ENCODE assay signal across 8 cellular contexts in the genomic region with DNA sequence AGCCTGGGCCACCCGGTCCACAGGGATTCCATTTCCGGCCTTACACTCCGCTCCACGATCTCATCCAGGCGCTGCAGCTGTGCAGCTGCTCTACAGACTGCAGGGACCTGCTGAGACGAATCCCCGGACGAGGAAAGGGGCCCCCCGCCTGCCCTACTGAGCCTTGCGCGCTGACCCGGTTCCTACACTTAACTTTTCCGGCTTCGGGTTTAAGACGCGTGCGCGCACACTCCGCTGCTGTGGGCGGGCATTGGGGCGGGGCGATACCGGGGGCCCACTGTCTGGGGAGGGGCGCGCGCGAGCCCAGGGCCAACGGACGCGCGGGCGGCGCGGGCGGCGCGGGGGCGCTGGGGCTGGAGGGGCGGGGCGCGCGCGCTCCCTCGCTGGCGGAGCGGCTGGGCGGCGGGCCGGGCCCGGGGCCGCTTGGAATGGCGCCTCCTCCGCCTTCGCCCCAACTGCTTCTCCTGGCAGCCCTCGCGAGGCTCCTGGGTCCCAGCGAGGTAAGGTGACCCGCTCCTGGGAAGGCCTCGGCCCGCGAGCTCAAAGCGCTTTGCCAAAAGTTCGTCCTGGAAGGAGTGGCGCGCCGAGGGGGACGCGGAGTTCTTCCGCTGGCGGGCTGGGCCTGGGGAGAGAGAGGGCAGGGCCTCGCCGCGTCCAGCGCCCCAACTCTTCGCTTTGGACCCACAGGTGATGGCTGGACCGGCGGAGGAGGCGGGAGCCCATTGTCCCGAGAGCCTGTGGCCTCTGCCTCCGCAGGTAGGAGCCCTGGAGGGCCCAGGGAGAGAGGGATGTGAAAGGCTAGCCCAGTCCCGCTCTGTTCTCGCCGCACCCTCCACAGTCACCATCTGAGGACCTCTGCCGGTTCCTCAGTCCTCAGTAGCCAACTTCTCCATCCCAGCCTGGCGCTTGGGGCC. TPM values are rescaled to one million over a fixed set of nuclear protein-coding genes. Genes with fewer than 3 reads are reported as not detected.
DNase-seq lines count a peak whose midpoint lies in the region; ATAC-seq and TF ChIP-seq lines count a peak whose summit lies in the region.

A gene with protein sequence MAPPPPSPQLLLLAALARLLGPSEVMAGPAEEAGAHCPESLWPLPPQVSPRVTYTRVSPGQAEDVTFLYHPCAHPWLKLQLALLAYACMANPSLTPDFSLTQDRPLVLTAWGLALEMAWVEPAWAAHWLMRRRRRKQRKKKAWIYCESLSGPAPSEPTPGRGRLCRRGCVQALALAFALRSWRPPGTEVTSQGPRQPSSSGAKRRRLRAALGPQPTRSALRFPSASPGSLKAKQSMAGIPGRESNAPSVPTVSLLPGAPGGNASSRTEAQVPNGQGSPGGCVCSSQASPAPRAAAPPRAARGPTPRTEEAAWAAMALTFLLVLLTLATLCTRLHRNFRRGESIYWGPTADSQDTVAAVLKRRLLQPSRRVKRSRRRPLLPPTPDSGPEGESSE (plus strand): TSS at position 371 of the 914 bp plus-strand sequence. CDS start 58 bp downstream, at position 429.

- no peak; the same call in 1 of the 2 replicates for TF ChIP-seq EP300 in Ishikawa (IDR thresholded peaks at IDR 0.05; ENCODE audit: borderline replicate concordance)

- no peaks in the 10 kb centered on the region for H3K27me3 Mint-ChIP-seq in CD8-positive, alpha-beta T cell (ENCODE audit: low read depth)
- no peaks in the 10 kb centered on the region for H3K27me3 Mint-ChIP-seq in activated T-helper 2 cell treated with anti-CD3 and anti-CD28 coated beads, Interferon-gamma antibody, Interleukin-2, Interleukin-4, amounts not matched to agents 10 μg/mL and 5 μg/mL and 100 μg/mL, durations not matched to agents 14 hours and 24 hours and 36 hours (ENCODE audit: low read depth)
- peaks cover 54% of the 10 kb centered on the region for H3K27me3 Mint-ChIP-seq in nephron progenitor cell (ENCODE audit: low read depth, poor library complexity)

- H3K27ac ChIP-seq in CD8-positive, alpha-beta T cell (ENCODE audit: low read depth, low read length), result peak within 1 kb of the TSS; percentile 53

- POLR2A ChIA-PET in CD8-positive, alpha-beta T cell (lab: Charles Lee), result interaction anchor here (0.6 to 5.2 kb wide), 8 partner anchors 10 to 274 kb away, joined by 3 to 57 read pairs (median 6); a partner anchor contains a TSS

- H3K9me3 ChIP-seq in CD8-positive, alpha-beta T cell (ENCODE audit: low read length), result no peaks in the 10 kb centered on the region

- peaks cover 30% of the 10 kb centered on the region for H3K4me1 ChIP-seq in CD8-positive, alpha-beta T cell (ENCODE audit: insufficient read depth, low read length)

- peak within 1 kb of the TSS; percentile 94 for H3K4me3 ChIP-seq in CD8-positive, alpha-beta T cell (ENCODE audit: low read depth, low read length)

- CTCF ChIA-PET in CD8-positive, alpha-beta T cell (lab: Charles Lee), result interaction anchor here (0.6 to 12.9 kb wide), 10 partner anchors 14 to 724 kb away, joined by 3 to 112 read pairs (median 4); a partner anchor contains a TSS

- H3K36me3 Mint-ChIP-seq in CD8-positive, alpha-beta T cell, result peaks cover 12% of the 10 kb centered on the region
- peaks cover 31% of the 10 kb centered on the region for H3K36me3 Mint-ChIP-seq in activated T-helper 2 cell treated with anti-CD3 and anti-CD28 coated beads, Interferon-gamma antibody, Interleukin-2, Interleukin-4, amounts not matched to agents 10 μg/mL and 5 μg/mL and 100 μg/mL, durations not matched to agents 14 hours and 24 hours and 36 hours (ENCODE audit: low read depth)
- peaks cover 7% of the 10 kb centered on the region for H3K36me3 Mint-ChIP-seq in nephron progenitor cell (ENCODE audit: low read depth)

- DNase-seq in CD8-positive, alpha-beta T cell, result peak; percentile 71 to 95 (median 89)
- DNase-seq in SHP77 (lab: John Stamatoyannopoulos, UW), result peak; percentile 55 to 84
- DNase-seq in activated T-helper 2 cell treated with anti-CD3 and anti-CD28 coated beads, Interferon-gamma antibody, Interleukin-2, Interleukin-4, amounts not matched to agents 10 μg/mL and 5 μg/mL and 100 μg/mL, durations not matched to agents 14 hours and 24 hours and 36 hours (ENCODE audit: low spot score), result peak; percentile 85
- DNase-seq in fibroblast of peridontal ligament (ENCODE audit: extremely low read depth), result peak; percentile 71
- DNase-seq in nephron progenitor cell, result peak; percentile 91

- intact Hi-C loops in CD8-positive, alpha-beta T cell (cut with DNase I, micrococcal nuclease), result loop anchor here (1.0 to 10.0 kb wide), 12 partner anchors 12 to 1254 kb away; a partner anchor contains a TSS
- intact Hi-C loops in activated T-helper 2 cell treated with anti-CD3 and anti-CD28 coated beads, Interferon-gamma antibody, Interleukin-2, Interleukin-4, amounts not matched to agents 10 μg/mL and 5 μg/mL and 100 μg/mL, durations not matched to agents 14 hours and 24 hours and 36 hours (cut with micrococcal nuclease), result loop anchor here (1.0 to 10.0 kb wide), 6 partner anchors 21 to 424 kb away; a partner anchor contains a TSS

- no peak for TF ChIP-seq RAD21 in Ishikawa (IDR thresholded peaks at IDR 0.05; ENCODE audit: low read depth)

- H3K36me3 ChIP-seq in CD8-positive, alpha-beta T cell (ENCODE audit: insufficient read depth, low read length), result no peaks in the 10 kb centered on the region

- H3K27me3 ChIP-seq in CD8-positive, alpha-beta T cell (ENCODE audit: insufficient read depth, low read length), result no peaks in the 10 kb centered on the region

- peak within 1 kb of the TSS; percentile 94 for H3K4me3 Mint-ChIP-seq in CD8-positive, alpha-beta T cell
- peak within 1 kb of the TSS; percentile 94 for H3K4me3 Mint-ChIP-seq in activated T-helper 2 cell treated with anti-CD3 and anti-CD28 coated beads, Interferon-gamma antibody, Interleukin-2, Interleukin-4, amounts not matched to agents 10 μg/mL and 5 μg/mL and 100 μg/mL, durations not matched to agents 14 hours and 24 hours and 36 hours (ENCODE audit: low read depth)
- peak within 1 kb of the TSS; percentile 93 for H3K4me3 Mint-ChIP-seq in nephron progenitor cell

- peak within 1 kb of the TSS; percentile 86 for H3K27ac Mint-ChIP-seq in CD8-positive, alpha-beta T cell
- H3K27ac Mint-ChIP-seq in activated T-helper 2 cell treated with anti-CD3 and anti-CD28 coated beads, Interferon-gamma antibody, Interleukin-2, Interleukin-4, amounts not matched to agents 10 μg/mL and 5 μg/mL and 100 μg/mL, durations not matched to agents 14 hours and 24 hours and 36 hours, result peak within 1 kb of the TSS; percentile 96
- no peak within 1 kb of the TSS for H3K27ac Mint-ChIP-seq in nephron progenitor cell

- no peak for TF ChIP-seq CTCF in CD8-positive, alpha-beta T cell (IDR thresholded peaks at IDR 0.05)
- no peak for TF ChIP-seq CTCF in nephron progenitor cell (IDR thresholded peaks at IDR 0.05)
- TF ChIP-seq CTCF in subcutaneous adipose tissue (IDR thresholded peaks at IDR 0.05; ENCODE audit: low read depth), result no peak

- H3K4me1 Mint-ChIP-seq in CD8-positive, alpha-beta T cell (ENCODE audit: low read depth), result peaks cover 41% of the 10 kb centered on the region
- peaks cover 25% of the 10 kb centered on the region for H3K4me1 Mint-ChIP-seq in activated T-helper 2 cell treated with anti-CD3 and anti-CD28 coated beads, Interferon-gamma antibody, Interleukin-2, Interleukin-4, amounts not matched to agents 10 μg/mL and 5 μg/mL and 100 μg/mL, durations not matched to agents 14 hours and 24 hours and 36 hours (ENCODE audit: low read depth)
- peaks cover 31% of the 10 kb centered on the region for H3K4me1 Mint-ChIP-seq in nephron progenitor cell

- no peaks in the 10 kb centered on the region for H3K9me3 Mint-ChIP-seq in CD8-positive, alpha-beta T cell
- H3K9me3 Mint-ChIP-seq in activated T-helper 2 cell treated with anti-CD3 and anti-CD28 coated beads, Interferon-gamma antibody, Interleukin-2, Interleukin-4, amounts not matched to agents 10 μg/mL and 5 μg/mL and 100 μg/mL, durations not matched to agents 14 hours and 24 hours and 36 hours, result no peaks in the 10 kb centered on the region
- H3K9me3 Mint-ChIP-seq in nephron progenitor cell, result no peaks in the 10 kb centered on the region

- peak; percentile 57 for ATAC-seq in CD8-positive, alpha-beta T cell
- ATAC-seq in GM21360 (IDR thresholded peaks at IDR 0.05; ENCODE audit: unreplicated experiment), result peak; percentile 37

TF ChIP-seq in Ishikawa, 13 proteins besides CTCF, POLR2A, EP300 and RAD21:
- TF ChIP-seq NFIC (IDR thresholded peaks at IDR 0.05) (no peak; the same call in 1 of the 2 replicates), TAF1 (IDR thresholded peaks at IDR 0.05; ENCODE audit: low read depth) (peak; percentile 65; the same call in 1 of the 2 replicates), TCF12 (IDR thresholded peaks at IDR 0.05; ENCODE audit: low read depth) (peak; percentile 19; the same call in 1 of the 2 replicates), FOXM1 (IDR thresholded peaks at IDR 0.05; ENCODE audit: borderline replicate concordance, low read depth) (no peak), EGR1 (IDR thresholded peaks at IDR 0.05) (peak; percentile 41), ZBTB7A (IDR thresholded peaks at IDR 0.05; ENCODE audit: low read depth) (no peak), CEBPB (IDR thresholded peaks at IDR 0.05) (no peak)
- TF ChIP-seq, protein P1, sequence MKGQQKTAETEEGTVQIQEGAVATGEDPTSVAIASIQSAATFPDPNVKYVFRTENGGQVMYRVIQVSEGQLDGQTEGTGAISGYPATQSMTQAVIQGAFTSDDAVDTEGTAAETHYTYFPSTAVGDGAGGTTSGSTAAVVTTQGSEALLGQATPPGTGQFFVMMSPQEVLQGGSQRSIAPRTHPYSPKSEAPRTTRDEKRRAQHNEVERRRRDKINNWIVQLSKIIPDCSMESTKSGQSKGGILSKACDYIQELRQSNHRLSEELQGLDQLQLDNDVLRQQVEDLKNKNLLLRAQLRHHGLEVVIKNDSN (IDR thresholded peaks at IDR 0.05), result no peak

RNA-seq across cellular contexts. Expression of the gene that starts here (rescaled TPM):
- 10 to 100 TPM; 50.2 to 54.1 TPM for total RNA-seq in CD8-positive, alpha-beta T cell
- 78.2 and 84.8 TPM in 2 replicates for total RNA-seq in activated T-helper 2 cell treated with anti-CD3 and anti-CD28 coated beads, Interferon-gamma antibody, Interleukin-2, Interleukin-4, amounts not matched to agents 10 μg/mL and 5 μg/mL and 100 μg/mL, durations not matched to agents 14 hours and 24 hours and 36 hours
- total RNA-seq in subcutaneous adipose tissue, result 100 to 1,000 TPM in 1 of 4 donors, 10 to 100 TPM in 3; 32.1 to 150 (median 78.2) TPM

Comparison
In these comparisons a context has a peak if more than half of its experiments do, and no peak if none do; other contexts are left out.
1. Peak in every context shown above with its lines: DNase-seq, ATAC-seq, H3K4me3 ChIP-seq and H3K27ac ChIP-seq.